Comparison of ENCODE assay signal across 10 cellular contexts in the genomic region with DNA sequence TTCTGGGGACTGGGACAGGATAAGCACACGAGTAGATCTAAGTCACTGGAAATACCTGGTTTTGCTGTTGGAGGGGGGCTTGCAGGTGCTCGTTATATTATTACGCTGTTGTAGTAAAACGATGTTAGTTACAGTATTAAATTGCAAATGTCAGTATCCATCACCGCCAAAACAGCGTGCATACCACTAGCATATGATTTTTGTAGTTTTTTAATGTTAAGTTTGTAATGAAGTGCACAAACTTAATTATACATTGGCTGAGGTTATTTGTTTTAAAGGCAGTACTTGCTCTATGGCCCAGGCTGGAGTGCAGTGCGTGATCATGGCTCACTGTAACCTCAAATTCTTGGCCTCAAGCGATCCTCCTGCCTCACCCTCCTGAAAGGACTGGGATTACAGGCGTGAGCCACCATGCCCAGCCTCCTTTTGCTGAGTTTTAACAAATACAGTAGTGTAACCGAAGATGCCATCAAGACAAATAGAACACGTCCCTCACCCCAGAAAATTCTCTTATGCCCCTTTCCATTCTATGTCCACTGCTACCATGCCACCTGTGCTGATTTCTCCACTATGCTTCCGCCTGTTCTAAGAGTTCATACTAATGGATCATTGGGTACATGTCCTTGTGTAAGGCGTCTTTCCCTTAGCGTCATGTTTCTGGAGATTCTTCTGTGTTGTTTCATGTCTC. TPM values are rescaled to one million over a fixed set of nuclear protein-coding genes. Genes with fewer than 3 reads are reported as not detected.
DNase-seq lines count a peak whose midpoint lies in the region; TF ChIP-seq lines count a peak whose summit lies in the region.
"Had no signal": no experiment of that assay in that cellular context is flagged by ENCODE, and none has a peak within 500 bp of the region (broad histone marks: within the 10 kb centered on the region; RNA-seq: fewer than 3 reads in every experiment).

No MANE protein-coding gene starts in this region.

- H3K27ac ChIP-seq in A673 (ENCODE audit: low read depth, low read length, poor library complexity, severe bottlenecking), result no peak overlapping the region
- H3K27ac ChIP-seq in HUES6 (ENCODE audit: low read depth, low read length), result no peak overlapping the region
- peak overlapping the region; percentile 13 for H3K27ac ChIP-seq in caudate nucleus (ENCODE audit: low read depth, low read length)
- peak overlapping the region; percentile 63 for H3K27ac ChIP-seq in muscle layer of duodenum (ENCODE audit: low read length)

- H3K36me3 ChIP-seq in A673 (ENCODE audit: insufficient read depth, low read length, poor library complexity, severe bottlenecking) (no peaks in the 10 kb centered on the region), HUES6 (ENCODE audit: control insufficient read depth, insufficient read depth, low read length) (no peaks in the 10 kb centered on the region), muscle layer of duodenum (ENCODE audit: control insufficient read depth in 1 of 2, insufficient read depth in 2 of 2, low read length in 2 of 2) (peaks cover 0 to 6% of the 10 kb centered on the region in 2 donors)

- CTCF ChIA-PET in A673 (lab: Charles Lee), result no interaction called here

- H3K4me1 ChIP-seq in A673 (ENCODE audit: insufficient read depth, low read length, poor library complexity, severe bottlenecking), result peaks cover 19% of the 10 kb centered on the region
- peaks cover 9% of the 10 kb centered on the region; the same call in 1 of the 2 replicates for H3K4me1 ChIP-seq in HUES6 (ENCODE audit: control insufficient read depth, insufficient read depth, low read length)
- H3K4me1 ChIP-seq in muscle layer of duodenum (ENCODE audit: control insufficient read depth in 1 of 2, insufficient read depth in 2 of 2, low read length in 2 of 2), result peaks cover 19 to 21% of the 10 kb centered on the region in 2 donors

- H3K9me3 ChIP-seq in A673 (ENCODE audit: low read depth, low read length, poor library complexity, severe bottlenecking) (no peaks in the 10 kb centered on the region), HUES6 (ENCODE audit: control insufficient read depth, insufficient read depth, low read depth, low read length) (no peaks in the 10 kb centered on the region), muscle layer of duodenum (ENCODE audit: control insufficient read depth in 1 of 2, low read length in 2 of 2) (no peaks in the 10 kb centered on the region)

- DNase-seq in A673 (ENCODE audit: low spot score), result no peak
- DNase-seq in caudate nucleus (lab: John Stamatoyannopoulos, UW), result no peak
- no peak for DNase-seq in activated gamma-delta T cell treated with Interleukin-2 at 50 U/mL for 16 hours
- no peak for DNase-seq in superior temporal gyrus (ENCODE audit: extremely low spot score)
- no peak for DNase-seq in AG20443 (ENCODE audit: low spot score)
- no peak for DNase-seq in LoVo (ENCODE audit: low spot score)
- DNase-seq: NCI-H226 had no signal

- H3K4me3 ChIP-seq in A673 (ENCODE audit: low read depth, low read length, poor library complexity, severe bottlenecking) (peak overlapping the region; percentile 38), HUES6 (ENCODE audit: low read depth, low read length) (peak overlapping the region; percentile 67), muscle layer of duodenum (ENCODE audit: low read depth in 1 of 2, low read length in 2 of 2) (peak overlapping the region in 1 of 2 donors; percentile 42)

- POLR2A ChIA-PET in A673 (lab: Charles Lee; ENCODE audit: low non-redundant PET), result no interaction called here

- intact Hi-C loops in A673 (cut with micrococcal nuclease; ENCODE audit: unreplicated experiment), result no loop called here

- TF ChIP-seq CTCF in A673 (conservative IDR thresholded peaks at IDR 0.05; ENCODE audit: low read depth, low read length), result no peak

- BruUV-seq in A673 (replicated peaks; lab: Mats Ljungman, UMichigan), result no TSS peak

- H3K27me3 ChIP-seq in A673 (replicated peaks; ENCODE audit: insufficient read depth, low read depth, low read length, poor library complexity), result no peaks in the 10 kb centered on the region
- H3K27me3 ChIP-seq in HUES6 (ENCODE audit: control insufficient read depth, insufficient read depth, low read length), result peaks cover 23% of the 10 kb centered on the region
- H3K27me3 ChIP-seq in muscle layer of duodenum (ENCODE audit: low read depth, low read length), result no peaks in the 10 kb centered on the region

- no peak overlapping the region for H3K9ac ChIP-seq in HUES6 (ENCODE audit: low read length)

RNA-seq across cellular contexts. Expression of gene CSNK1D, which starts 20.7 kb away (rescaled TPM):
- 139 and 150 TPM in 2 replicates for total RNA-seq in A673 (2021)

RNA-seq across cellular contexts. Expression of gene CD7, which starts 23.2 kb away (rescaled TPM):
- total RNA-seq in A673 (2021), result not detected in 2 replicates
- total RNA-seq: myocyte had no signal

RNA-seq across cellular contexts. Expression of gene SECTM1, which starts 39.3 kb away (rescaled TPM):
- 1.4 and 2.8 TPM in 2 replicates for total RNA-seq in A673 (2021)

Comparison
In these comparisons a context has a peak if more than half of its experiments do, and no peak if none do; other contexts are left out.
1. H3K27ac ChIP-seq: peak in caudate nucleus (single experiment) and muscle layer of duodenum (single experiment); none in A673 (single experiment) and HUES6 (single experiment).